ENCODE assay signal across 26 cellular contexts in the genomic region with DNA sequence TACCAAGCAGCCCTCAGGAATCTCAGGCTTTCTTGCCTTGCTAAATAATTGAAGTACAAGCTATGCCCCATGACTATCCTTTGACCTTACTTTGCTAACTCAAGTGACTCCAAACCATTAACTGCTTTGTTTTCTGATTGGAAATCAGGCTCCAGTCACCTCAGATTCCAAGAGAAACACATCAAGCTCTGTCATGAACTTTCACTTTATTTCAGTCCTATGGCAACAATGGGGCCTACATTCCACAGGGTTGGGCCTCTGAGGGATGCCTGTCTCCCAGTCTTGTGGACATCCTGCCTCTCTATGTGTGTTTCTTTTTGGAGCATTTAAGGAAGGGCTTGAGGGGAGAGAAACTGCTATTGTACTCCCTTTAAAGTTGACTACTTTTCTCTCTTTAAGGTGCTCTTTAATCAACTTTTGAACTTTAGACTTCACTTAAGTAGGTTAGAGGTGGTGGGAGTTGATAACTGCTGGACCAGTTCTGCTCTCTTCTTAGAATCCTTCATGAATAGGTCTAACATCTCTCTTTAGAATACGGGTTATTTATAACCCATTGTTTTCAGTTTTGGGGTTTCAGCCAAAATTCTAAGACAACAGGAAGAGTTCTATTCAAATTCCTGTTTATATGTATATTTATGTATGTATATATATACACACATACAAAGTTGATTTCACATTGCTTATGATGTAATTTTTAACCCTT.
DNase-seq lines count a peak whose midpoint lies in the region; ATAC-seq and TF ChIP-seq lines count a peak whose summit lies in the region.
"Had no signal": no experiment of that assay in that cellular context is flagged by ENCODE, and none has a peak within 500 bp of the region (broad histone marks: within the 10 kb centered on the region; RNA-seq: fewer than 3 reads in every experiment).

No MANE protein-coding gene starts in this region.

- H3K4me1 Mint-ChIP-seq in activated naive CD8-positive, alpha-beta T cell treated with anti-CD3 and anti-CD28 coated beads for 36 hours = no peaks in the 10 kb centered on the region
- H3K4me1 Mint-ChIP-seq: CD14-positive monocyte, T-cell had no signal

- TF ChIP-seq POLR2A in testis (IDR thresholded peaks at IDR 0.05) = no peak

- H3K79me1 ChIP-seq in neuronal stem cell (ENCODE audit: low read depth, low read length) = no peaks in the 10 kb centered on the region

- peaks cover 6% of the 10 kb centered on the region for H3K9me3 Mint-ChIP-seq in activated naive CD8-positive, alpha-beta T cell treated with anti-CD3 and anti-CD28 coated beads for 36 hours

- H3K4me3 ChIP-seq in neuronal stem cell (ENCODE audit: low read length in 2 of 2) = no peak overlapping the region
- no peak overlapping the region for H3K4me3 ChIP-seq in testis

- H3K18ac ChIP-seq in neuronal stem cell (ENCODE audit: low read length) = no peak overlapping the region

- no peaks in the 10 kb centered on the region for H3K27me3 Mint-ChIP-seq in activated naive CD8-positive, alpha-beta T cell treated with anti-CD3 and anti-CD28 coated beads for 36 hours
- H3K27me3 Mint-ChIP-seq: natural killer cell treated with Interleukin-12 subunit alpha and Interleukin-12 subunit beta and Interleukin-15 and Interleukin-18, amount 100 ng/mL, for 72 hours; T-cell had no signal

- no peak overlapping the region for H2BK5ac ChIP-seq in neuronal stem cell (ENCODE audit: low read length)

- no peaks in the 10 kb centered on the region for H3K9me3 ChIP-seq in neuronal stem cell (replicated peaks in 1 of 2; ENCODE audit: control insufficient read depth in 2 of 2, insufficient read depth in 1 of 2, low read depth in 1 of 2, low read length in 2 of 2)
- no peaks in the 10 kb centered on the region for H3K9me3 ChIP-seq in testis

- peak overlapping the region; percentile 33 for H2AFZ ChIP-seq in neuronal stem cell (ENCODE audit: low read length)
- H2AFZ ChIP-seq: parathyroid adenoma had no signal

- no peak overlapping the region for H3K14ac ChIP-seq in neuronal stem cell (ENCODE audit: low read length)

- intact Hi-C loops in testis (cut with DNase I; ENCODE audit: low total_unique reads) = no loop called here

- H2BK120ac ChIP-seq in neuronal stem cell (ENCODE audit: low read depth, low read length) = no peak overlapping the region

- no peak overlapping the region for H4K8ac ChIP-seq in neuronal stem cell (ENCODE audit: low read depth, low read length)

- H2BK15ac ChIP-seq in neuronal stem cell (ENCODE audit: low read length) = no peak overlapping the region

- no peak overlapping the region for H4K91ac ChIP-seq in neuronal stem cell (ENCODE audit: low read depth, low read length, poor library complexity)

- ATAC-seq in GM21737 (IDR thresholded peaks at IDR 0.05; ENCODE audit: unreplicated experiment) = no peak
- ATAC-seq: natural killer cell treated with Interleukin-12 subunit alpha and Interleukin-12 subunit beta and Interleukin-15 and Interleukin-18, amount 100 ng/mL, for 72 hours; T-cell had no signal

- no peaks in the 10 kb centered on the region for H3K36me3 Mint-ChIP-seq in activated naive CD8-positive, alpha-beta T cell treated with anti-CD3 and anti-CD28 coated beads for 36 hours
- H3K36me3 Mint-ChIP-seq: CD14-positive monocyte; natural killer cell treated with Interleukin-12 subunit alpha and Interleukin-12 subunit beta and Interleukin-15 and Interleukin-18, amount 100 ng/mL, for 72 hours; T-cell had no signal

- H3K27ac Mint-ChIP-seq in activated naive CD8-positive, alpha-beta T cell treated with anti-CD3 and anti-CD28 coated beads for 36 hours = no peak overlapping the region
- H3K27ac Mint-ChIP-seq: CD14-positive monocyte; natural killer cell treated with Interleukin-12 subunit alpha and Interleukin-12 subunit beta and Interleukin-15 and Interleukin-18, amount 100 ng/mL, for 72 hours; T-cell had no signal

- WGBS in neuronal stem cell (ENCODE audit: extremely low coverage in 2 of 2, insufficient read length in 2 of 2, insufficient replicate concordance in 1 of 2), 2 donors = no CpG with 5 or more reads among the region's 1 CpG
- 70 to 72% methylated on average over 1 of the region's 1 CpG for WGBS in testis, 2 donors

- H2AK5ac ChIP-seq in neuronal stem cell (ENCODE audit: low read depth, low read length) = no peak overlapping the region

- H3K36me3 ChIP-seq in neuronal stem cell (replicated peaks in 1 of 2; ENCODE audit: control insufficient read depth in 2 of 2, insufficient read depth in 2 of 2, low read length in 2 of 2) (no peaks in the 10 kb centered on the region), testis (ENCODE audit: low read depth, missing control alignments) (no peaks in the 10 kb centered on the region)

- TF ChIP-seq CTCF in testis (IDR thresholded peaks at IDR 0.05) = no peak

- H2BK12ac ChIP-seq in neuronal stem cell (ENCODE audit: low read length) = no peak overlapping the region

- H3K4me1 ChIP-seq in neuronal stem cell (ENCODE audit: control insufficient read depth in 2 of 2, insufficient read depth in 1 of 2, low read depth in 1 of 2, low read length in 2 of 2) (peaks cover 0 to 5% of the 10 kb centered on the region in 2 donors), testis (no peaks in the 10 kb centered on the region)
- H3K4me1 ChIP-seq: parathyroid adenoma had no signal

- no peak overlapping the region for H3K9ac ChIP-seq in neuronal stem cell (ENCODE audit: low read depth, low read length, poor library complexity)
- H3K9ac ChIP-seq: parathyroid adenoma had no signal

- no peak overlapping the region for H3K4ac ChIP-seq in neuronal stem cell (ENCODE audit: low read length)

- no peak overlapping the region for H3K4me3 Mint-ChIP-seq in activated naive CD8-positive, alpha-beta T cell treated with anti-CD3 and anti-CD28 coated beads for 36 hours
- H3K4me3 Mint-ChIP-seq: CD14-positive monocyte; natural killer cell treated with Interleukin-12 subunit alpha and Interleukin-12 subunit beta and Interleukin-15 and Interleukin-18, amount 100 ng/mL, for 72 hours; T-cell had no signal

- H3K27me3 ChIP-seq in neuronal stem cell (ENCODE audit: control insufficient read depth in 3 of 3, insufficient read depth in 3 of 3, low read depth in 1 of 3, low read length in 3 of 3) (no peaks in the 10 kb centered on the region), testis (no peaks in the 10 kb centered on the region)

- DNase-seq in HT1080 (ENCODE audit: low read depth) (peak; percentile 17), dermis blood vessel endothelial cell (peak; percentile 58), iPS-NIHi11 (ENCODE audit: low spot score) (peak; percentile 33), neuronal stem cell (ENCODE audit: low spot score) (peak; percentile 37), testis (no peak), DMS79 (lab: John Stamatoyannopoulos, UW) (no peak)
- no peak for DNase-seq in activated naive CD8-positive, alpha-beta T cell treated with anti-CD3 and anti-CD28 coated beads for 36 hours
- DNase-seq: activated CD4-positive, alpha-beta T cell treated with anti-CD3 and anti-CD28 coated beads for 4 hours; activated naive CD4-positive, alpha-beta T cell treated with Interleukin-2 at 50 U/mL for 16 hours; activated T-cell treated with anti-CD3 and anti-CD28 coated beads, Interleukin-2, amount 50 U/mL, for 48 hours; amygdala; caudate nucleus; DMS153; erythroblast; foreskin fibroblast; GF-D8; NCI-H1694 treated with DMSO at 0.1 percent for 48 hours; NCI-H69; SHP77 treated with DMSO at 0.1 percent for 48 hours; stimulated activated CD4-positive, alpha-beta T cell treated with anti-CD3 and anti-CD28 coated beads, Interleukin-1b, Interleukin-23, amount 100 ng/mL, for 48 hours; substantia nigra; T-cell had no signal

- H3K4me2 ChIP-seq in neuronal stem cell (ENCODE audit: insufficient read depth, low read length, poor library complexity, severe bottlenecking) = peak overlapping the region; percentile 12

- H3K27ac ChIP-seq in neuronal stem cell (replicated peaks; ENCODE audit: low read length) (peak overlapping the region; percentile 69), testis (no peak overlapping the region)
- H3K27ac ChIP-seq: parathyroid adenoma had no signal

- H3K23ac ChIP-seq in neuronal stem cell (ENCODE audit: low read depth, low read length, poor library complexity) = no peak overlapping the region

Comparison
In these comparisons a context has a peak if more than half of its experiments do, and no peak if none do; other contexts are left out.
1. DNase-seq: peak in HT1080 (single experiment), dermis blood vessel endothelial cell (single experiment), iPS-NIHi11 (single experiment) and neuronal stem cell (single experiment); none in testis (single experiment), DMS79 (single experiment) and activated naive CD8-positive, alpha-beta T cell treated with anti-CD3 and anti-CD28 coated beads for 36 hours (single experiment).